23 cellular contexts compared by ENCODE assay signal in the genomic region with DNA sequence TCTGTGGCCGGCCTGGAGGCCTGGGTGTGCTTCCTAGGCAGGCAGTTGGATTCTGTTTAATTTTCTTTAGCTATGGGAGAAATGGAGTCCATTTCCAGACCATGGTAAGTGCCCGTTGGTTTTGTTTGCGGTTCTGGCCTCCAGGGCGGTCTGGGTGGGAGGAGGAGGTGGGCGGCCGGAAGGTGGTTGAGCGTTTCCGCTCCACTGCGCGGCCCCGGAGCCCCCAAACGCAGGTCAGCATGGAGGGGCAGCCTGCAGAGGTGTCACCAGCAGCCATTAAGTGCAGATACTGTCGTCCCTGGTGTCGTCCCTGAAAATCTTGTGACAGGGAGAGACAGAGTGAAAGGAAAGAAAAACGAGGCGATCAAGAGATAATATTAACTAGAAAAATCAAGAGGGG.
"Had no signal": no experiment of that assay in that cellular context is flagged by ENCODE, and none has a peak within 500 bp of the region (broad histone marks: within the 10 kb centered on the region; RNA-seq: fewer than 3 reads in every experiment).

No MANE protein-coding gene starts in this region.

- H3K9me3 Mint-ChIP-seq: activated B cell treated with CpG ODN at 0.5 μM for 24 hours; activated naive CD4-positive, alpha-beta T cell treated with anti-CD3 and anti-CD28 coated beads for 36 hours; activated naive CD8-positive, alpha-beta T cell treated with anti-CD3 and anti-CD28 coated beads for 36 hours; central memory CD8-positive, alpha-beta T cell; effector memory CD8-positive, alpha-beta T cell; naive B cell had no signal

- H3K4me1 ChIP-seq: ascending aorta, parathyroid adenoma had no signal

- H3K36me3 ChIP-seq: ascending aorta, neural progenitor cell, right atrium auricular region, spleen had no signal

- H3K27me3 Mint-ChIP-seq: central memory CD8-positive, alpha-beta T cell; effector memory CD8-positive, alpha-beta T cell had no signal

- H3K27ac Mint-ChIP-seq: activated B cell treated with CpG ODN at 0.5 μM for 24 hours; activated naive CD4-positive, alpha-beta T cell treated with anti-CD3 and anti-CD28 coated beads for 36 hours; activated naive CD8-positive, alpha-beta T cell treated with anti-CD3 and anti-CD28 coated beads for 36 hours; effector memory CD8-positive, alpha-beta T cell; mesothelial cell of epicardium; naive B cell had no signal

- H3K36me3 Mint-ChIP-seq: activated naive CD8-positive, alpha-beta T cell treated with anti-CD3 and anti-CD28 coated beads for 36 hours; naive B cell had no signal

- H3K4me3 ChIP-seq: ascending aorta, neural progenitor cell, psoas muscle, right atrium auricular region, spleen, tibial nerve had no signal

- H3K27me3 ChIP-seq: ascending aorta, neural progenitor cell, right atrium auricular region, tibial nerve had no signal

- H3K4me3 Mint-ChIP-seq: activated B cell treated with CpG ODN at 0.5 μM for 24 hours; activated naive CD4-positive, alpha-beta T cell treated with anti-CD3 and anti-CD28 coated beads for 36 hours; activated naive CD8-positive, alpha-beta T cell treated with anti-CD3 and anti-CD28 coated beads for 36 hours; central memory CD8-positive, alpha-beta T cell; mesothelial cell of epicardium; neural progenitor cell had no signal

- H3K27ac ChIP-seq: ascending aorta, neural progenitor cell, parathyroid adenoma, psoas muscle, right atrium auricular region, spleen, tibial nerve had no signal

- ATAC-seq: effector memory CD8-positive, alpha-beta T cell; left colon; psoas muscle had no signal

- DNase-seq: activated B cell treated with CpG ODN at 0.5 μM for 24 hours; activated CD4-positive, alpha-beta T cell treated with anti-CD3 and anti-CD28 coated beads, Interleukin-2, amount 50 U/mL, for 4 hours; activated effector memory CD4-positive, alpha-beta T cell treated with Interleukin-2 at 50 U/mL for 16 hours; activated naive CD4-positive, alpha-beta T cell treated with anti-CD3 and anti-CD28 coated beads for 36 hours; activated naive CD8-positive, alpha-beta T cell treated with anti-CD3 and anti-CD28 coated beads for 36 hours; activated T-cell treated with anti-CD3 and anti-CD28 coated beads for 4 hours; effector memory CD8-positive, alpha-beta T cell; hippocampal formation; kidney; left colon; naive B cell; occipital lobe; psoas muscle; spleen; stimulated activated naive CD4-positive, alpha-beta T cell treated with Interleukin-2 at 50 U/mL for 16 hours; T-helper 2 cell had no signal

- H3K4me1 Mint-ChIP-seq: activated B cell treated with CpG ODN at 0.5 μM for 24 hours; activated naive CD8-positive, alpha-beta T cell treated with anti-CD3 and anti-CD28 coated beads for 36 hours; naive B cell had no signal

- H3K9me3 ChIP-seq: ascending aorta, psoas muscle, right atrium auricular region, spleen, tibial nerve had no signal
